ENCODE assay signal across 8 cellular contexts in genomic region chr15:81294501-81294850, GRCh38. TPM values are rescaled to one million over a fixed set of nuclear protein-coding genes. Genes with fewer than 3 reads are reported as not detected.
A peak's percentile ranks its signal among the peaks of the same experiment; 100 is the strongest.
DNase-seq lines count a peak whose midpoint lies in the region; ATAC-seq and TF ChIP-seq lines count a peak whose summit lies in the region.

No MANE protein-coding gene starts in this region.

- H3K9me3 ChIP-seq in breast epithelium = no peaks in the 10 kb centered on the region
- no peaks in the 10 kb centered on the region for H3K9me3 ChIP-seq in OCI-LY3 (ENCODE audit: insufficient read depth, low read length)
- H3K9me3 ChIP-seq in vagina = no peaks in the 10 kb centered on the region

- no peak overlapping the region for H3K4me3 Mint-ChIP-seq in MCF 10A (ENCODE audit: unreplicated experiment)

- H3K9ac ChIP-seq in OCI-LY3 (ENCODE audit: low read length) = peak overlapping the region; percentile 100

- H3K4me1 Mint-ChIP-seq in MCF 10A (ENCODE audit: insufficient read depth, unreplicated experiment) = peaks cover 22% of the 10 kb centered on the region

- H3K27ac Mint-ChIP-seq in MCF 10A (ENCODE audit: low read depth, unreplicated experiment) = no peak overlapping the region

- H4K20me1 ChIP-seq in OCI-LY3 (ENCODE audit: insufficient read depth, low read length) = no peaks in the 10 kb centered on the region

- no peaks in the 10 kb centered on the region for H3K9me3 Mint-ChIP-seq in MCF 10A (ENCODE audit: unreplicated experiment)

- H3K36me3 ChIP-seq in breast epithelium (no peaks in the 10 kb centered on the region), OCI-LY3 (replicated peaks; ENCODE audit: low read depth, low read length) (peaks cover 26% of the 10 kb centered on the region), vagina (peaks cover 0 to 14% of the 10 kb centered on the region in 2 donors)

- no peaks in the 10 kb centered on the region for H3K36me3 Mint-ChIP-seq in MCF 10A (ENCODE audit: insufficient read depth, unreplicated experiment)

- H3K4me2 ChIP-seq in OCI-LY3 (ENCODE audit: low read length) = peak overlapping the region; percentile 83

- CTCF ChIA-PET in MCF 10A (lab: Yijun Ruan, JAX) = no interaction called here

- TF ChIP-seq CTCF in breast epithelium (IDR thresholded peaks at IDR 0.05) (no peak), MCF 10A (IDR thresholded peaks at IDR 0.05; ENCODE audit: unreplicated experiment) (no peak), OCI-LY3 (IDR thresholded peaks at IDR 0.05; ENCODE audit: low read depth, low read length) (peak; percentile 49), vagina (IDR thresholded peaks at IDR 0.05) (no peak), omental fat pad (IDR thresholded peaks at IDR 0.05) (no peak)

- DNase-seq in breast epithelium (ENCODE audit: low spot score in 2 of 2) (no peak), MCF 10A (ENCODE audit: unreplicated experiment) (no peak), left colon (peak; percentile 45 to 50), vagina (ENCODE audit: extremely low spot score in 2 of 2) (no peak), 8988T (no peak), omental fat pad (ENCODE audit: low spot score) (no peak), cortex of kidney (lab: John Stamatoyannopoulos, UW) (no peak)

- TF ChIP-seq POLR2A in breast epithelium (IDR thresholded peaks at IDR 0.05) (no peak), vagina (IDR thresholded peaks at IDR 0.05) (no peak)

- H3K4me1 ChIP-seq in breast epithelium = no peaks in the 10 kb centered on the region
- peaks cover 80% of the 10 kb centered on the region for H3K4me1 ChIP-seq in OCI-LY3 (ENCODE audit: low read length)
- H3K4me1 ChIP-seq in vagina = peaks cover 50% of the 10 kb centered on the region

- intact Hi-C loops in breast epithelium (cut with DNase I; ENCODE audit: low total_unique reads) (no loop called here), MCF 10A (cut with micrococcal nuclease) (no loop called here), left colon (cut with DNase I, micrococcal nuclease) (no loop called here), vagina (cut with DNase I) (no loop called here)

- POLR2A ChIA-PET in MCF 10A (lab: Yijun Ruan, JAX) = no interaction called here

- peak; percentile 79 for ATAC-seq in left colon
- ATAC-seq in omental fat pad (ENCODE audit: low FRiP score) = no peak

- H2AFZ ChIP-seq in OCI-LY3 (ENCODE audit: low read depth, low read length) = no peak overlapping the region

- H3K27ac ChIP-seq in breast epithelium (peak overlapping the region; percentile 25 to 35), OCI-LY3 (ENCODE audit: low read length) (peak overlapping the region; percentile 98), vagina (peak overlapping the region; percentile 57)

- BruUV-seq in MCF 10A (replicated peaks; lab: Mats Ljungman, UMichigan) = no TSS peak

- H3K4me3 ChIP-seq in breast epithelium (no peak overlapping the region), OCI-LY3 (ENCODE audit: low read length) (peak overlapping the region; percentile 86), vagina (no peak overlapping the region)

- H3K27me3 Mint-ChIP-seq in MCF 10A (ENCODE audit: insufficient read depth, unreplicated experiment) = no peaks in the 10 kb centered on the region

- H3K27me3 ChIP-seq in breast epithelium = no peaks in the 10 kb centered on the region
- H3K27me3 ChIP-seq in OCI-LY3 (ENCODE audit: low read depth, low read length) = no peaks in the 10 kb centered on the region
- no peaks in the 10 kb centered on the region for H3K27me3 ChIP-seq in vagina

- peaks cover 73% of the 10 kb centered on the region for H3K79me2 ChIP-seq in OCI-LY3 (ENCODE audit: low read length)

RNA-seq across cellular contexts. Expression of gene STARD5, which starts 29.5 kb away (rescaled TPM):
- 1 to 10 TPM; 3.2 to 9.5 (median 6.7) TPM for total RNA-seq in breast epithelium
- total RNA-seq in MCF 10A (2022) = 2.0 and 3.4 TPM in 2 replicates
- 10 to 100 TPM; 32.7 to 36.4 TPM for total RNA-seq in left colon
- 28.0 TPM for total RNA-seq in vagina
- 1 to 10 TPM; 2.7 to 8.0 (median 5.0) TPM for total RNA-seq in omental fat pad

Comparison
In these comparisons a context has a peak if more than half of its experiments do, and no peak if none do; other contexts are left out.
1. DNase-seq: peak in left colon (2 of 2); none in breast epithelium (0 of 2), MCF 10A (single experiment), vagina (0 of 2), 8988T (single experiment), omental fat pad (single experiment) and cortex of kidney (single experiment).
2. H3K27ac ChIP-seq: peak in every context shown above with its lines; median percentile 98 in OCI-LY3; 57 in vagina; 30 in breast epithelium.